In genomic region chr20:44190197-44190852, GRCh38 we compare ENCODE assay signal across 1 cellular context.
TF ChIP-seq lines count a peak whose summit lies in the region.

No MANE protein-coding gene starts in this region.

TF ChIP-seq in H1, 55 proteins besides CTCF, POLR2A, EP300 and RAD21:
- TF ChIP-seq TEAD4 (IDR thresholded peaks at IDR 0.05; ENCODE audit: low read depth, low read length) = peak; percentile 38; the same call in 1 of the 2 replicates
